ENCODE assay signal across 15 cellular contexts in the genomic region with DNA sequence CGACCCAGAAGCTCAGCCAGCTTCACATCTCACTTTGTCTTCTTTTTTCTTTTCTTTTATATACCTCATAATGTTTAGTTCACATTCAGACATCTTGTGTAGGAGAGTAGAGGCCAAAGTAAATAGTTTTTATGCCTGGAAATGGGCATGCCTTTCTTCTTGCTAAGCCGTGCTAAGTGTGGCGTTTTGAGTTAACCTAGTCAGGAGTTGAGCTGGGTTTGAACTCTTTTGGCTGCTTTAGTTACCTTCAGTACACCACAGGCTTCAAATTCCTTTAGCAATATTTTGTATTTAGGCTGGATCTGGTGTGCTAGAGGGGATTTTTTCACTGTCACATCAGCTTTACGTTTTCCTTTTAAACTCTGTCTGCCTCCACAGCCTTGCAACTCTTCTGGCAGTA.
DNase-seq lines count a peak whose midpoint lies in the region; TF ChIP-seq lines count a peak whose summit lies in the region.
"Had no signal": no experiment of that assay in that cellular context is flagged by ENCODE, and none has a peak within 500 bp of the region (broad histone marks: within the 10 kb centered on the region; RNA-seq: fewer than 3 reads in every experiment).

No MANE protein-coding gene starts in this region.

- CTCF ChIA-PET in AG04449 (lab: Yijun Ruan, JAX), result no interaction called here

- H3K4me2 ChIP-seq in osteoblast (ENCODE audit: insufficient read depth, low read length), result peak overlapping the region; percentile 28
- H3K4me2 ChIP-seq: GM23338 had no signal

- H2AFZ ChIP-seq in osteoblast (ENCODE audit: low read length), result peak overlapping the region; percentile 72
- H2AFZ ChIP-seq: GM23338 had no signal

- H3K4me1 ChIP-seq in adipocyte (ENCODE audit: control insufficient read depth, insufficient read depth, low read length), result no peaks in the 10 kb centered on the region
- peaks cover 6% of the 10 kb centered on the region for H3K4me1 ChIP-seq in osteoblast (ENCODE audit: insufficient read depth, low read length)

- peaks cover 12% of the 10 kb centered on the region for H3K9me3 ChIP-seq in adipocyte (ENCODE audit: control insufficient read depth, low read length)
- peaks cover 4% of the 10 kb centered on the region for H3K9me3 ChIP-seq in osteoblast (ENCODE audit: low read depth, low read length)

- H3K4me3 ChIP-seq in AG04449 (ENCODE audit: low read depth, low read length), result no peak overlapping the region
- no peak overlapping the region for H3K4me3 ChIP-seq in adipocyte (ENCODE audit: low read length)
- H3K4me3 ChIP-seq in choroid plexus epithelial cell (ENCODE audit: low read depth, low read length), result no peak overlapping the region
- no peak overlapping the region for H3K4me3 ChIP-seq in osteoblast (ENCODE audit: insufficient read depth, low read length)
- H3K4me3 ChIP-seq: GM23338 had no signal

- POLR2A ChIA-PET in AG04449 (lab: Yijun Ruan, JAX), result no interaction called here

- no peaks in the 10 kb centered on the region for H3K79me2 ChIP-seq in osteoblast (ENCODE audit: insufficient read depth, low read length)

- H3K27ac ChIP-seq in osteoblast (ENCODE audit: low read depth, low read length), result peak overlapping the region; percentile 11

- TF ChIP-seq CTCF in AG04449 (IDR thresholded peaks at IDR 0.05; ENCODE audit: insufficient read depth, low read length, missing control alignments) (no peak), choroid plexus epithelial cell (conservative IDR thresholded peaks at IDR 0.05; ENCODE audit: low read depth, low read length) (no peak), osteoblast (IDR thresholded peaks at IDR 0.05; ENCODE audit: extremely low read depth, low read depth, low read length) (no peak)

- DNase-seq in AG04449 (ENCODE audit: low read depth, low spot score) (peak; percentile 24), adipocyte (ENCODE audit: low read depth) (peak; percentile 34), choroid plexus epithelial cell (ENCODE audit: low read depth) (peak; percentile 7), osteoblast (ENCODE audit: insufficient read length, low spot score, missing footprints) (no peak), EL (no peak), AG08395 (ENCODE audit: low spot score) (no peak)
- no peak for DNase-seq in stimulated activated CD4-positive, alpha-beta T cell treated with anti-CD3 and anti-CD28 coated beads, Interleukin-4, amount 100 ng/mL, for 1 hour
- DNase-seq: 8988T; C1 segment of cervical spinal cord; Calu3; CD4-positive, alpha-beta T cell; DMS 273 treated with DMSO at 0.1 percent for 48 hours; H7; IMR-90 had no signal

- H4K20me1 ChIP-seq in osteoblast (ENCODE audit: insufficient read depth, low read length), result no peaks in the 10 kb centered on the region

- no peak overlapping the region for H3K9ac ChIP-seq in adipocyte (ENCODE audit: low read length)

- H3K27me3 ChIP-seq in adipocyte (replicated peaks; ENCODE audit: control insufficient read depth, insufficient read depth, low read length), result peaks cover 20% of the 10 kb centered on the region
- no peaks in the 10 kb centered on the region for H3K27me3 ChIP-seq in osteoblast (ENCODE audit: insufficient read depth, low read length)

- H3K36me3 ChIP-seq in adipocyte (ENCODE audit: control insufficient read depth, insufficient read depth, low read length, severe bottlenecking) (no peaks in the 10 kb centered on the region), osteoblast (ENCODE audit: insufficient read depth, low read length) (no peaks in the 10 kb centered on the region)

Comparison
In these comparisons a context has a peak if more than half of its experiments do, and no peak if none do; other contexts are left out.
1. DNase-seq: peak in AG04449 (single experiment), adipocyte (single experiment) and choroid plexus epithelial cell (single experiment); none in osteoblast (single experiment), EL (single experiment), stimulated activated CD4-positive, alpha-beta T cell treated with anti-CD3 and anti-CD28 coated beads, Interleukin-4, amount 100 ng/mL, for 1 hour (single experiment) and AG08395 (single experiment).